In the genomic region with DNA sequence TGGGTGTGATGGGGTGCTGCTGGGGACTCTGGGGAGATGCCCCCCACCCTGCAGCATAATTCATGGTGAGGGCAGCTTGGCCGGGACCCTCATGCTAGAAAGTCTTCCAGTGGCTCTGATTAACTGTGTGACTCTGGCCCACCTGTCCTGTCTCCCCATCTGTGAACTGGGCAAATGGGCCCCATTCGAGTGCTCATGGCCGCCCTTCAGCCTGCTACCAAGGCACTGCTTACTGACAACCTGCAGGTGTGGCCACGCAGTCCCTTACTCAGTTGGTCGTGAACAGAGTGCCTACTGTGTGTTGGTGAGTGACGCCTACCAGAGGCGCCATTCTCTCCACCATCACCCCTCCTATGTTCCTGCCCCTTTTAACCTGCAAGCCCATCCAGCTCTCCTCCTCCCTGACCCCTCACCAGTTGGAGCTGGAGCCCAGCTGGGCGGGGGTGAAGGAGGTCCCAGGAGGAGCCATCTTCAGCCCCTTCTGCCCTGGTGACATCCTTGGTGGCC, we compare ENCODE assay signal across 11 cellular contexts.
A peak's percentile ranks its signal among the peaks of the same experiment; 100 is the strongest.
DNase-seq lines count a peak whose midpoint lies in the region; ATAC-seq and TF ChIP-seq lines count a peak whose summit lies in the region.
"Had no signal": no experiment of that assay in that cellular context is flagged by ENCODE, and none has a peak within 500 bp of the region (broad histone marks: within the 10 kb centered on the region; RNA-seq: fewer than 3 reads in every experiment).

No MANE protein-coding gene starts in this region.

- H3K9me3 ChIP-seq in CD8-positive, alpha-beta memory T cell (ENCODE audit: low read length): no peaks in the 10 kb centered on the region
- H3K9me3 ChIP-seq in SJCRH30 (replicated peaks) (no peaks in the 10 kb centered on the region), right atrium auricular region (no peaks in the 10 kb centered on the region), sigmoid colon (no peaks in the 10 kb centered on the region), HAP-1 (no peaks in the 10 kb centered on the region)
- H3K9me3 ChIP-seq: BE2C had no signal

- in situ Hi-C loops in HAP-1 (cut with MboI; ENCODE audit: low sequenced_read_pairs): no loop called here

- CTCF ChIA-PET in CD8-positive, alpha-beta memory T cell (lab: Charles Lee): no interaction called here

- TF ChIP-seq CTCF in right atrium auricular region (IDR thresholded peaks at IDR 0.05) (no peak), sigmoid colon (IDR thresholded peaks at IDR 0.05) (no peak)

- no peaks in the 10 kb centered on the region for H3K4me1 ChIP-seq in CD8-positive, alpha-beta memory T cell (ENCODE audit: insufficient read depth, low read length)
- H3K4me1 ChIP-seq in SJCRH30 (peaks cover 92% of the 10 kb centered on the region), right atrium auricular region (peaks cover 0 to 100% of the 10 kb centered on the region in 2 donors), sigmoid colon (peaks cover 0 to 95% (median 91%) of the 10 kb centered on the region in 4 donors), HAP-1 (peaks cover 13% of the 10 kb centered on the region)

- TF ChIP-seq POLR2A in sigmoid colon (IDR thresholded peaks at IDR 0.05): no peak

- ATAC-seq in GM18858 (IDR thresholded peaks at IDR 0.05; ENCODE audit: unreplicated experiment): no peak

- no peak overlapping the region for H3K4me3 Mint-ChIP-seq in CD8-positive, alpha-beta memory T cell
- H3K4me3 Mint-ChIP-seq: T-helper 2 cell treated with Interferon-gamma antibody and Interleukin-4, amounts not matched to agents 5 μg/mL and 100 μg/mL, for 36 hours had no signal

- intact Hi-C loops in sigmoid colon (cut with DNase I): loop anchor here (5.0 kb wide), 1 partner anchor 111 kb away; a partner anchor contains a TSS

- H3K36me3 Mint-ChIP-seq in CD8-positive, alpha-beta memory T cell: peaks cover 0 to 4% (median 2%) of the 10 kb centered on the region in 3 donors

- H3K27ac Mint-ChIP-seq in CD8-positive, alpha-beta memory T cell: peak overlapping the region in 2 of 8 donors; percentile 14 to 55
- H3K27ac Mint-ChIP-seq: T-helper 2 cell treated with Interferon-gamma antibody and Interleukin-4, amounts not matched to agents 5 μg/mL and 100 μg/mL, for 36 hours had no signal

- H3K9me3 Mint-ChIP-seq in CD8-positive, alpha-beta memory T cell: no peaks in the 10 kb centered on the region
- H3K9me3 Mint-ChIP-seq: T-helper 2 cell treated with Interferon-gamma antibody and Interleukin-4, amounts not matched to agents 5 μg/mL and 100 μg/mL, for 36 hours had no signal

- no peak for TF ChIP-seq EP300 in sigmoid colon (IDR thresholded peaks at IDR 0.05)

- no peaks in the 10 kb centered on the region for H3K27me3 ChIP-seq in CD8-positive, alpha-beta memory T cell (ENCODE audit: insufficient read depth, low read length, poor library complexity, severe bottlenecking)
- H3K27me3 ChIP-seq in SJCRH30: no peaks in the 10 kb centered on the region
- no peaks in the 10 kb centered on the region for H3K27me3 ChIP-seq in right atrium auricular region
- no peaks in the 10 kb centered on the region for H3K27me3 ChIP-seq in sigmoid colon
- no peaks in the 10 kb centered on the region for H3K27me3 ChIP-seq in HAP-1 (ENCODE audit: low read depth)
- H3K27me3 ChIP-seq: BE2C had no signal

- H3K4me1 Mint-ChIP-seq in CD8-positive, alpha-beta memory T cell: no peaks in the 10 kb centered on the region

- WGBS in sigmoid colon, 2 donors: 90 to 94% methylated on average over 8 of the region's 8 CpGs

- DNase-seq in CD8-positive, alpha-beta memory T cell: no peak
- DNase-seq in SJCRH30 (no peak), right atrium auricular region (ENCODE audit: low spot score) (no peak), sigmoid colon (no peak), HAP-1 (ENCODE audit: low spot score in 2 of 2) (no peak), putamen (ENCODE audit: low spot score) (no peak)
- no peak for DNase-seq in stimulated activated CD4-positive, alpha-beta T cell treated with anti-CD3 and anti-CD28 coated beads, Interleukin-1b, Interleukin-23, amount 100 ng/mL, for 48 hours
- DNase-seq: DND-41 had no signal

- peak overlapping the region; percentile 38 for H3K27ac ChIP-seq in CD8-positive, alpha-beta memory T cell (ENCODE audit: low read depth, low read length)
- H3K27ac ChIP-seq in SJCRH30 (peak overlapping the region; percentile 58), right atrium auricular region (peak overlapping the region; percentile 48 to 50), sigmoid colon (peak overlapping the region; percentile 66 to 82 (median 73))

- H3K36me3 ChIP-seq in CD8-positive, alpha-beta memory T cell (ENCODE audit: insufficient read depth, low read length): no peaks in the 10 kb centered on the region
- no peaks in the 10 kb centered on the region for H3K36me3 ChIP-seq in SJCRH30
- H3K36me3 ChIP-seq in right atrium auricular region: no peaks in the 10 kb centered on the region
- peaks cover 0 to 4% (median 2%) of the 10 kb centered on the region in 4 donors for H3K36me3 ChIP-seq in sigmoid colon
- H3K36me3 ChIP-seq in HAP-1 (replicated peaks): no peaks in the 10 kb centered on the region

- no peaks in the 10 kb centered on the region for H3K27me3 Mint-ChIP-seq in CD8-positive, alpha-beta memory T cell

- POLR2A ChIA-PET in CD8-positive, alpha-beta memory T cell (lab: Charles Lee): no interaction called here

- H3K4me3 ChIP-seq in CD8-positive, alpha-beta memory T cell (ENCODE audit: low read length): no peak overlapping the region
- H3K4me3 ChIP-seq in SJCRH30: no peak overlapping the region
- H3K4me3 ChIP-seq in right atrium auricular region: no peak overlapping the region
- H3K4me3 ChIP-seq in sigmoid colon: no peak overlapping the region
- H3K4me3 ChIP-seq in HAP-1: no peak overlapping the region
